ENCODE assay signal across 9 cellular contexts in genomic region chr9:127966416-127967150, GRCh38. TPM values are rescaled to one million over a fixed set of nuclear protein-coding genes. Genes with fewer than 3 reads are reported as not detected.
DNase-seq lines count a peak whose midpoint lies in the region; ATAC-seq and TF ChIP-seq lines count a peak whose summit lies in the region.
"Had no signal": no experiment of that assay in that cellular context is flagged by ENCODE, and none has a peak within 500 bp of the region (broad histone marks: within the 10 kb centered on the region; RNA-seq: fewer than 3 reads in every experiment).

No MANE protein-coding gene starts in this region.

- no peak for TF ChIP-seq POLR2A in upper lobe of left lung (IDR thresholded peaks at IDR 0.05)

- H3K4me3 Mint-ChIP-seq in activated naive CD8-positive, alpha-beta T cell treated with anti-CD3 and anti-CD28 coated beads, Interleukin-2, amount 50 U/mL, for 24 hours: no peak overlapping the region

- TF ChIP-seq EP300 in upper lobe of left lung (IDR thresholded peaks at IDR 0.05): no peak

- no peaks in the 10 kb centered on the region for H3K9me3 Mint-ChIP-seq in activated naive CD8-positive, alpha-beta T cell treated with anti-CD3 and anti-CD28 coated beads, Interleukin-2, amount 50 U/mL, for 24 hours

- H3K36me3 Mint-ChIP-seq in activated naive CD8-positive, alpha-beta T cell treated with anti-CD3 and anti-CD28 coated beads, Interleukin-2, amount 50 U/mL, for 24 hours (ENCODE audit: low read depth): peaks cover 3% of the 10 kb centered on the region

- intact Hi-C loops in cardiac septum (cut with DNase I): no loop called here

- no peak for TF ChIP-seq CTCF in cardiac muscle cell (IDR thresholded peaks at IDR 0.05; ENCODE audit: low read depth, low read length)
- no peak for TF ChIP-seq CTCF in upper lobe of left lung (IDR thresholded peaks at IDR 0.05)

- 93 to 95% methylated on average over 6 of the region's 8 CpGs for WGBS in mesodermal cell (ENCODE audit: insufficient coverage in 2 of 2), 2 experiments
- 43 to 57% methylated on average over 7 to 8 of the region's 8 CpGs for WGBS in upper lobe of left lung, 2 donors

- H3K9me3 ChIP-seq in cardiac muscle cell (ENCODE audit: low read depth): no peaks in the 10 kb centered on the region
- no peaks in the 10 kb centered on the region for H3K9me3 ChIP-seq in mesodermal cell (ENCODE audit: control insufficient read depth, low read length)
- H3K9me3 ChIP-seq in upper lobe of left lung: no peaks in the 10 kb centered on the region

- H3K36me3 ChIP-seq in cardiac muscle cell (no peaks in the 10 kb centered on the region), mesodermal cell (ENCODE audit: control insufficient read depth, insufficient read depth, low read length) (peaks cover 3% of the 10 kb centered on the region), upper lobe of left lung (peaks cover 0 to 3% (median 0%) of the 10 kb centered on the region in 4 donors)

- DNase-seq in cardiac muscle cell (ENCODE audit: low read depth in 1 of 2, low spot score in 1 of 2) (no peak), cardiac septum (ENCODE audit: low spot score) (no peak), upper lobe of left lung (peak in 1 of 2 donors; percentile 56), NCI-H82 treated with DMSO at 0.1 percent for 48 hours (lab: John Stamatoyannopoulos, UW; ENCODE audit: unreplicated experiment) (no peak)
- no peak for DNase-seq in activated naive CD8-positive, alpha-beta T cell treated with anti-CD3 and anti-CD28 coated beads, Interleukin-2, amount 50 U/mL, for 24 hours

- H3K27me3 ChIP-seq in cardiac muscle cell (no peaks in the 10 kb centered on the region), upper lobe of left lung (no peaks in the 10 kb centered on the region)

- H3K4me1 Mint-ChIP-seq in activated naive CD8-positive, alpha-beta T cell treated with anti-CD3 and anti-CD28 coated beads, Interleukin-2, amount 50 U/mL, for 24 hours: peaks cover 99% of the 10 kb centered on the region

- H3K27me3 Mint-ChIP-seq in activated naive CD8-positive, alpha-beta T cell treated with anti-CD3 and anti-CD28 coated beads, Interleukin-2, amount 50 U/mL, for 24 hours: no peaks in the 10 kb centered on the region

- H3K4me3 ChIP-seq in cardiac muscle cell (no peak overlapping the region), mesodermal cell (ENCODE audit: extremely low read depth, insufficient read depth, low read length, poor library complexity, severe bottlenecking) (no peak overlapping the region), upper lobe of left lung (no peak overlapping the region)

- peak overlapping the region; percentile 90 for H3K27ac ChIP-seq in cardiac muscle cell
- peak overlapping the region; percentile 88 for H3K27ac ChIP-seq in mesodermal cell (ENCODE audit: low read depth, low read length, severe bottlenecking)
- peak overlapping the region; percentile 81 to 90 (median 88) for H3K27ac ChIP-seq in upper lobe of left lung
- H3K27ac ChIP-seq: KMS-11 had no signal

- H3K27ac Mint-ChIP-seq in activated naive CD8-positive, alpha-beta T cell treated with anti-CD3 and anti-CD28 coated beads, Interleukin-2, amount 50 U/mL, for 24 hours: peak overlapping the region; percentile 91

- H3K4me1 ChIP-seq in cardiac muscle cell (ENCODE audit: low read depth) (peaks cover 41% of the 10 kb centered on the region), mesodermal cell (ENCODE audit: control insufficient read depth, insufficient read depth, low read length, poor library complexity, severe bottlenecking) (peaks cover 66% of the 10 kb centered on the region), upper lobe of left lung (peaks cover 51 to 79% (median 75%) of the 10 kb centered on the region in 4 donors)

- no peak for ATAC-seq in activated naive CD8-positive, alpha-beta T cell treated with anti-CD3 and anti-CD28 coated beads, Interleukin-2, amount 50 U/mL, for 24 hours
- ATAC-seq in upper lobe of left lung (ENCODE audit: low FRiP score in 2 of 2) (no peak), GM19035 (IDR thresholded peaks at IDR 0.05; ENCODE audit: unreplicated experiment) (no peak), HG03175 (IDR thresholded peaks at IDR 0.05; ENCODE audit: unreplicated experiment) (no peak)

RNA-seq across cellular contexts. Expression of gene EEIG1, which starts 14.2 kb away (rescaled TPM):
- total RNA-seq in cardiac muscle cell: 20.9 and 25.6 TPM in 2 replicates
- polyA plus RNA-seq in cardiac muscle cell: 26.6 and 32.5 TPM in 2 replicates
- total RNA-seq in cardiac septum: 24.1 TPM
- 17.7 TPM for polyA plus RNA-seq in mesodermal cell (2013, experiment 1 of 2)
- 15.3 TPM for polyA plus RNA-seq in mesodermal cell (2013, experiment 2 of 2)
- 10 to 100 TPM; 17.8 to 60.7 (median 48.0) TPM for total RNA-seq in upper lobe of left lung

RNA-seq across cellular contexts. Expression of gene DPM2, which starts 28.9 kb away (rescaled TPM):
- total RNA-seq in cardiac muscle cell: 26.1 and 35.6 TPM in 2 replicates
- polyA plus RNA-seq in cardiac muscle cell: 54.2 and 70.7 TPM in 2 replicates
- 14.9 TPM for total RNA-seq in cardiac septum
- 36.4 TPM for polyA plus RNA-seq in mesodermal cell (2013, experiment 1 of 2)
- 27.3 TPM for polyA plus RNA-seq in mesodermal cell (2013, experiment 2 of 2)
- 10 to 100 TPM; 20.1 to 40.7 (median 25.6) TPM for total RNA-seq in upper lobe of left lung

RNA-seq across cellular contexts. Expression of gene PIP5KL1, which starts 36.0 kb away (rescaled TPM):
- total RNA-seq in cardiac muscle cell (0.89 and 1.7 TPM in 2 replicates), cardiac septum (0.57 TPM), upper lobe of left lung (10 to 100 TPM in 3 of 6 donors, 1 to 10 TPM in 3; 4.1 to 38.8 (median 10.0) TPM)
- polyA plus RNA-seq in cardiac muscle cell: 3.4 and 3.5 TPM in 2 replicates
- 1.7 TPM for polyA plus RNA-seq in mesodermal cell (2013, experiment 1 of 2)
- 1.8 TPM for polyA plus RNA-seq in mesodermal cell (2013, experiment 2 of 2)

RNA-seq across cellular contexts. Expression of gene ST6GALNAC4, which starts 49.7 kb away (rescaled TPM):
- total RNA-seq in cardiac muscle cell (66.2 and 119 TPM in 2 replicates), cardiac septum (48.1 TPM), upper lobe of left lung (100 to 1,000 TPM in 1 of 6 donors, 10 to 100 TPM in 5; 41.3 to 105 (median 56.2) TPM)
- 48.8 and 71.4 TPM in 2 replicates for polyA plus RNA-seq in cardiac muscle cell
- 23.1 TPM for polyA plus RNA-seq in mesodermal cell (2013, experiment 1 of 2)
- polyA plus RNA-seq in mesodermal cell (2013, experiment 2 of 2): 21.1 TPM
